Comparison of ENCODE assay signal across 36 cellular contexts in genomic region chr10:116195583-116195982, GRCh38.
"Had no signal": no experiment of that assay in that cellular context is flagged by ENCODE, and none has a peak within 500 bp of the region (broad histone marks: within the 10 kb centered on the region; RNA-seq: fewer than 3 reads in every experiment).

No MANE protein-coding gene starts in this region.

- DNase-seq: Karpas-422, Kasumi-1, MG63, MM.1S, MV-4-11, NCI-H1048, NCI-H1092, NCI-H1092 treated with DMSO at 0.1 percent for 48 hours, NCI-H1105, NCI-H1105 treated with DMSO at 0.1 percent for 48 hours, NCI-H1417, NCI-H1417 treated with DMSO at 0.1 percent for 48 hours, NCI-H1436, NCI-H1436 treated with DMSO at 0.1 percent for 48 hours, NCI-H146, NCI-H1694, NCI-H1694 treated with DMSO at 0.1 percent for 48 hours, NCI-H187, NCI-H187 treated with DMSO at 0.1 percent for 48 hours, NCI-H1930, NCI-H2029, NCI-H2029 treated with DMSO at 0.1 percent for 48 hours, NCI-H2081, NCI-H2081 treated with DMSO at 0.1 percent for 48 hours, NCI-H2107, NCI-H2171, NCI-H2171 treated with DMSO at 0.1 percent for 48 hours, NCI-H2227 treated with DMSO at 0.1 percent for 48 hours, NCI-H226, NCI-H345, NCI-H446, NCI-H446 treated with DMSO at 0.1 percent for 48 hours, NCI-H510A, NCI-H510A treated with DMSO at 0.1 percent for 48 hours, NCI-H524, NCI-H524 treated with DMSO at 0.1 percent for 48 hours had no signal

- H3K27me3 ChIP-seq: MG63 had no signal

- H3K4me3 ChIP-seq: MG63 had no signal

- H3K36me3 ChIP-seq: MG63 had no signal
